Comparison of ENCODE assay signal across 15 cellular contexts in the genomic region with DNA sequence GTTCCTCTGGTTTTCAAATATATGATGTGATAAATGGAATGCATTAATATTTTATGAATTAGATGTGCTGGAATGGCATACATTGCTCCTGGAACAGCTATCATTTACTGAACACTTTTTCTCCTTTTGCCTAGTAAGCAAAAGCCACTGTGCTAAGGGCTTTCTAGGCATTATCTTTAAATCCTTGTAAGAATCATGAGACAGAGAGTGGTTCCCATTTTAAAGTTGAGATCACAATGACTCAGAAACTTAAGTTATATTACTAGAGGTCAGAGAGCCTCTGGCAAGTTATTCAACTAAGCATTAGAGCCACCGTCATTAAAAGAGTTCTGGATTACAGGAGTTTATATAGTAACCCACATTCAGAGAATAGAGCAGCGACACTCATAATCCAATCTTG. TPM values are rescaled to one million over a fixed set of nuclear protein-coding genes. Genes with fewer than 3 reads are reported as not detected.
DNase-seq lines count a peak whose midpoint lies in the region; ATAC-seq and FAIRE-seq lines count a peak whose summit lies in the region.
"Had no signal": no experiment of that assay in that cellular context is flagged by ENCODE, and none has a peak within 500 bp of the region (broad histone marks: within the 10 kb centered on the region; RNA-seq: fewer than 3 reads in every experiment).

No MANE protein-coding gene starts in this region.

- H2AFZ ChIP-seq in GM23248: no peak overlapping the region

- no peaks in the 10 kb centered on the region for H4K20me1 ChIP-seq in GM23248 (ENCODE audit: insufficient read depth)
- H4K20me1 ChIP-seq: BLaER1 had no signal

- H3K9me2 ChIP-seq in GM23248 (ENCODE audit: insufficient read depth): no peaks in the 10 kb centered on the region

- H3K4me3 ChIP-seq in GM23248: no peak overlapping the region
- H3K4me3 ChIP-seq: BLaER1, GM12878 had no signal

- H3K4me2 ChIP-seq in GM23248 (ENCODE audit: unreplicated experiment): no peak overlapping the region
- H3K4me2 ChIP-seq: BLaER1, KMS-11 had no signal

- no peaks in the 10 kb centered on the region for H3K9me3 ChIP-seq in GM23248 (ENCODE audit: low read depth)
- H3K9me3 ChIP-seq: BLaER1 had no signal

- H3K9ac ChIP-seq in GM23248: no peak overlapping the region
- H3K9ac ChIP-seq: BLaER1, KMS-11 had no signal

- H3K4me1 ChIP-seq in GM23248 (ENCODE audit: insufficient read depth): no peaks in the 10 kb centered on the region

- no peaks in the 10 kb centered on the region for H3K27me3 ChIP-seq in GM23248 (replicated peaks; ENCODE audit: insufficient read depth)
- H3K27me3 ChIP-seq: BLaER1 had no signal

- WGBS in GM23248 (ENCODE audit: low coverage in 1 of 2, low lambda C conversion rate in 2 of 2, missing lambda C conversion rate in 2 of 2), 2 experiments: 88 to 100% methylated on average over 2 of the region's 2 CpGs

- FAIRE-seq in frontal cortex (lab: Jason Lieb, UNC) (no peak), urothelium cell line (lab: Jason Lieb, UNC) (no peak)
- FAIRE-seq: GM12878, H1 had no signal

- H3K27ac ChIP-seq in GM23248: no peak overlapping the region
- H3K27ac ChIP-seq: BLaER1, KMS-11 had no signal

- no peak for ATAC-seq in HG03039 (IDR thresholded peaks at IDR 0.05; ENCODE audit: unreplicated experiment)
- ATAC-seq: GM12878, HCT116 had no signal

- H3F3A ChIP-seq in GM23248 (ENCODE audit: insufficient read depth): no peaks in the 10 kb centered on the region

- in situ Hi-C loops in GM23248 (cut with MboI): no loop called here
- in situ Hi-C loops in SK-MEL-5 (cut with HindIII; ENCODE audit: low pct_unique_long_range_greater_than_20kb, low sequenced_read_pairs): no loop called here

- DNase-seq in CD1c-positive myeloid dendritic cell (ENCODE audit: extremely low spot score) (peak; percentile 41), GM23248 (peak; percentile 7), SK-MEL-5 (ENCODE audit: low read depth, low spot score) (peak; percentile 22), foreskin melanocyte (peak; percentile 74), frontal cortex (ENCODE audit: low spot score in 2 of 2) (no peak), iPS-NIHi11 (ENCODE audit: low spot score) (no peak), urothelium cell line (ENCODE audit: low spot score) (no peak)
- DNase-seq: CD4-positive, CD25-positive, alpha-beta regulatory T cell; DMS 273 treated with DMSO at 0.1 percent for 48 hours had no signal

- no peaks in the 10 kb centered on the region for H3K79me2 ChIP-seq in GM23248 (ENCODE audit: insufficient read depth)

- H3K36me3 ChIP-seq in GM23248 (ENCODE audit: low read depth): no peaks in the 10 kb centered on the region
- H3K36me3 ChIP-seq: BLaER1 had no signal

RNA-seq across cellular contexts. Expression of gene FSD1L, which starts 26.7 kb away (rescaled TPM):
- total RNA-seq in GM23248 (2014; rRNA removed; shearing (Covaris generic)): 1.3 and 2.7 TPM in 2 replicates
- 2.0 and 2.7 TPM in 2 replicates for polyA plus RNA-seq in GM23248 (2016; fragmentation: Nextera tagmentation; extraction: Ambion mirVana)
- 2.5 and 2.7 TPM in 2 replicates for total RNA-seq in SK-MEL-5 (2014; rRNA removed; shearing (Covaris generic))
- 0.99 and 1.4 TPM in 2 replicates for polyA plus RNA-seq in SK-MEL-5 (2015; cell fraction: cytosol; rRNA removed)
- polyA plus RNA-seq in SK-MEL-5 (2015; cell fraction: nucleus; rRNA removed): 18.3 and 21.2 TPM in 2 replicates
- 138 TPM for total RNA-seq in frontal cortex

Comparison
In these comparisons a context has a peak if more than half of its experiments do, and no peak if none do; other contexts are left out.
1. DNase-seq: peak in CD1c-positive myeloid dendritic cell (single experiment), GM23248 (single experiment), SK-MEL-5 (single experiment) and foreskin melanocyte (single experiment); none in frontal cortex (0 of 2), iPS-NIHi11 (single experiment) and urothelium cell line (single experiment).
2. RNA of gene FSD1L, which starts 26.7 kb away (total RNA-seq): 138 TPM in frontal cortex (single experiment); 1.3 to 2.7 TPM in GM23248 and 2.5 to 2.7 TPM in SK-MEL-5; every median in the first group is over 10 times any median in the second.